Comparison of ENCODE assay signal across 28 cellular contexts in the genomic region with DNA sequence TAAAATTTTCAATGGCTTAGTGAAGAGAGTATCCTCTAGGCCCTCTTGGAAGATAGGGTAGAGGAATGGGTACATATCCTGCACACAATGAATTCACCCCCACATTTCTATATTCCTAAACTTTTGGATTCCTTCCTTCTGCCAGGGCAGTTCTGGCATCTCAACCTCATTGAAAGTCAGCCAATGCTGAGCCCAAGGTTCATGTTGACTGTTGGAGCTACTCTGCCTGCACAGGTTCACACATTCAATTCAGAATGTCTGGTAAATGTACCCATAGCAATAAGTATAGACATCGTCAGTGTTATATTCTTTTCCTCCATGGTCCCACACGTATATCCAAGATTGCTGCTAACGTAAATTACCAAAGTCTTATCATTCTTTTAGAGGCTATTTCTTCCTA.
"Had no signal": no experiment of that assay in that cellular context is flagged by ENCODE, and none has a peak within 500 bp of the region (broad histone marks: within the 10 kb centered on the region; RNA-seq: fewer than 3 reads in every experiment).

No MANE protein-coding gene starts in this region.

- H3K9me3 ChIP-seq: esophagus muscularis mucosa, esophagus squamous epithelium, gastrocnemius medialis, gastroesophageal sphincter, heart left ventricle, heart right ventricle had no signal

- H3K9me3 Mint-ChIP-seq: effector memory CD8-positive, alpha-beta T cell; endodermal cell had no signal

- H3K27me3 Mint-ChIP-seq: dendritic cell treated with granulocyte-macrophage colony-stimulating factor and Interleukin-4, amounts not matched to agents 40 ng/mL and 50 ng/mL, for 4 days had no signal

- H3K36me3 ChIP-seq: esophagus muscularis mucosa, esophagus squamous epithelium, gastrocnemius medialis, gastroesophageal sphincter, heart left ventricle, heart right ventricle had no signal

- ATAC-seq: effector memory CD8-positive, alpha-beta T cell; esophagus mucosa; foreskin keratinocyte; gastrocnemius medialis; gastroesophageal sphincter; heart left ventricle; heart right ventricle had no signal

- H3K27ac ChIP-seq: coronary artery, dorsolateral prefrontal cortex, epithelial cell of prostate, esophagus muscularis mucosa, esophagus squamous epithelium, foreskin keratinocyte, gastrocnemius medialis, gastroesophageal sphincter, heart left ventricle, heart right ventricle had no signal

- FAIRE-seq: colon, endometrium, endothelial cell of umbilical vein, frontal cortex had no signal

- H3K4me3 Mint-ChIP-seq: dendritic cell treated with granulocyte-macrophage colony-stimulating factor and Interleukin-4, amounts not matched to agents 40 ng/mL and 50 ng/mL, for 4 days; effector memory CD8-positive, alpha-beta T cell; endodermal cell had no signal

- H3K4me3 ChIP-seq: coronary artery, dorsolateral prefrontal cortex, esophagus muscularis mucosa, esophagus squamous epithelium, gastrocnemius medialis, gastroesophageal sphincter, heart left ventricle, heart right ventricle had no signal

- DNase-seq: cortex of kidney; dermis blood vessel endothelial cell; dorsolateral prefrontal cortex; effector CD4-positive, alpha-beta T cell; effector CD8-positive, alpha-beta T cell; effector memory CD4-positive, alpha-beta T cell; effector memory CD8-positive, alpha-beta T cell; endodermal cell; erythroblast; esophagus squamous epithelium; foreskin fibroblast; foreskin keratinocyte; foreskin melanocyte; gastrocnemius medialis; glutamatergic neuron; head of caudate nucleus; heart left ventricle; heart right ventricle had no signal

- H3K27ac Mint-ChIP-seq: dendritic cell treated with granulocyte-macrophage colony-stimulating factor and Interleukin-4, amounts not matched to agents 40 ng/mL and 50 ng/mL, for 4 days; effector memory CD8-positive, alpha-beta T cell; endodermal cell had no signal

- H3K27me3 ChIP-seq: dorsolateral prefrontal cortex, esophagus muscularis mucosa, esophagus squamous epithelium, foreskin keratinocyte, gastrocnemius medialis, gastroesophageal sphincter, heart left ventricle had no signal

- H3K4me1 ChIP-seq: esophagus muscularis mucosa, esophagus squamous epithelium, foreskin keratinocyte, gastrocnemius medialis, gastroesophageal sphincter, heart left ventricle, heart right ventricle had no signal
